ENCODE assay signal across 2 cellular contexts in the genomic region with DNA sequence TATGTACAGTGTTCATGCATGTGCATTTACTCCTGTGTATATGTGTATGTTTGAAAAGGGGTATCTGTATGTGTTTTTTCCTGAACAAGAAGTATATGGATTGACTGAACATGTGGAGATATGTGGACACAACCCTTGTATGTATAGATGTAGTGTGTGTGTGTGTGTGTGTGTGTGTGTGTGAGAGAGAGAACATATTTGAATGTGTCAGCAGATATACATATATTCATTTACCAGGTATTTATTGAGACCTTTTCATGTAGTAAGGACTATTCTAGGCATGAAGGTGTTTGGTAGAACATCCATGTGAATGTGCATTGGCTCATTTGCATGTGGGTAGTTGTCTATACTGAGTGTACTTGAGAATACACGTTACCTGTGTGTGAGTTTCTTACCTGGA.
TF ChIP-seq lines count a peak whose summit lies in the region.

No MANE protein-coding gene starts in this region.

TF ChIP-seq in A549, 52 proteins besides CTCF, POLR2A, EP300 and RAD21:
- TF ChIP-seq ESRRA (IDR thresholded peaks at IDR 0.05; ENCODE audit: borderline replicate concordance, low read length): no peak
- TF ChIP-seq CBX2 (IDR thresholded peaks at IDR 0.05; ENCODE audit: borderline replicate concordance, low read depth): no peak
- TF ChIP-seq MAFK (IDR thresholded peaks at IDR 0.05; ENCODE audit: partially characterized antibody): peak; percentile 67
TF ChIP-seq in A549: peak in this region for 1.

TF ChIP-seq in H1, 55 proteins besides CTCF, POLR2A, EP300 and RAD21:
- TF ChIP-seq RNF2 (IDR thresholded peaks at IDR 0.05; ENCODE audit: borderline replicate concordance, low read depth, low read length, missing control alignments, poor library complexity, severe bottlenecking) (no peak), TAF1 (IDR thresholded peaks at IDR 0.05; ENCODE audit: low read depth, low read length) (no peak), CHD1 (IDR thresholded peaks at IDR 0.05; ENCODE audit: low read depth, low read length) (no peak), KDM5A (IDR thresholded peaks at IDR 0.05; ENCODE audit: low read length) (no peak), KDM4A (IDR thresholded peaks at IDR 0.05; ENCODE audit: low read depth, low read length, severe bottlenecking) (no peak), SP1 (IDR thresholded peaks at IDR 0.05; ENCODE audit: low read depth, low read length) (no peak), RFX5 (IDR thresholded peaks at IDR 0.05; ENCODE audit: borderline replicate concordance, low read depth, low read length) (no peak), TCF12 (IDR thresholded peaks at IDR 0.05; ENCODE audit: low read depth, low read length) (no peak), RBBP5 (IDR thresholded peaks at IDR 0.05; ENCODE audit: borderline replicate concordance, low read depth, low read length) (no peak)
- TF ChIP-seq, protein P1, sequence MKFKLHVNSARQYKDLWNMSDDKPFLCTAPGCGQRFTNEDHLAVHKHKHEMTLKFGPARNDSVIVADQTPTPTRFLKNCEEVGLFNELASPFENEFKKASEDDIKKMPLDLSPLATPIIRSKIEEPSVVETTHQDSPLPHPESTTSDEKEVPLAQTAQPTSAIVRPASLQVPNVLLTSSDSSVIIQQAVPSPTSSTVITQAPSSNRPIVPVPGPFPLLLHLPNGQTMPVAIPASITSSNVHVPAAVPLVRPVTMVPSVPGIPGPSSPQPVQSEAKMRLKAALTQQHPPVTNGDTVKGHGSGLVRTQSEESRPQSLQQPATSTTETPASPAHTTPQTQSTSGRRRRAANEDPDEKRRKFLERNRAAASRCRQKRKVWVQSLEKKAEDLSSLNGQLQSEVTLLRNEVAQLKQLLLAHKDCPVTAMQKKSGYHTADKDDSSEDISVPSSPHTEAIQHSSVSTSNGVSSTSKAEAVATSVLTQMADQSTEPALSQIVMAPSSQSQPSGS (IDR thresholded peaks at IDR 0.05; ENCODE audit: low read length): no peak
- TF ChIP-seq, protein P2, sequence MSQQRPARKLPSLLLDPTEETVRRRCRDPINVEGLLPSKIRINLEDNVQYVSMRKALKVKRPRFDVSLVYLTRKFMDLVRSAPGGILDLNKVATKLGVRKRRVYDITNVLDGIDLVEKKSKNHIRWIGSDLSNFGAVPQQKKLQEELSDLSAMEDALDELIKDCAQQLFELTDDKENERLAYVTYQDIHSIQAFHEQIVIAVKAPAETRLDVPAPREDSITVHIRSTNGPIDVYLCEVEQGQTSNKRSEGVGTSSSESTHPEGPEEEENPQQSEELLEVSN (IDR thresholded peaks at IDR 0.05): no peak
